Comparison of ENCODE assay signal across 8 cellular contexts in genomic region chr16:75108792-75109731, GRCh38. TPM values are rescaled to one million over a fixed set of nuclear protein-coding genes. Genes with fewer than 3 reads are reported as not detected.
DNase-seq lines count a peak whose midpoint lies in the region; ATAC-seq and TF ChIP-seq lines count a peak whose summit lies in the region.

No MANE protein-coding gene starts in this region.

- ATAC-seq in stimulated activated naive CD8-positive, alpha-beta T cell treated with anti-CD3 and anti-CD28 coated beads, Interleukin-15, Interleukin-2, amounts not matched to agents 100 U/mL and 50 U/mL, for 24 hours = peak; percentile 83

- H3K27me3 Mint-ChIP-seq in nephron (ENCODE audit: low read depth) = no peaks in the 10 kb centered on the region

- H3K27ac Mint-ChIP-seq in nephron = peak overlapping the region; percentile 63 to 79 (median 79)

- TF ChIP-seq CTCF in epithelial cell of proximal tubule (conservative IDR thresholded peaks at IDR 0.05; ENCODE audit: low read depth, low read length) (peak; percentile 2), nephron (IDR thresholded peaks at IDR 0.05; ENCODE audit: unreplicated experiment in 3 of 3) (no peak)

- H3K9me3 Mint-ChIP-seq in nephron = no peaks in the 10 kb centered on the region

- peak overlapping the region; percentile 20 for H3K4me3 ChIP-seq in epithelial cell of proximal tubule (ENCODE audit: low read depth, low read length)

- peaks cover 21% of the 10 kb centered on the region for H3K36me3 Mint-ChIP-seq in nephron (ENCODE audit: low read depth)

- DNase-seq in AG08395 (ENCODE audit: low spot score) = peak; percentile 87
- peak; percentile 96 for DNase-seq in H4 (ENCODE audit: low spot score)
- peak; percentile 20 for DNase-seq in NOMO-1 treated with dmso at 0.1 percent for 144 hours (lab: John Stamatoyannopoulos, UW; ENCODE audit: unreplicated experiment)
- DNase-seq in activated T-cell treated with anti-CD3 and anti-CD28 coated beads for 24 hours (ENCODE audit: low read depth) = peak; percentile 78
- peak; percentile 87 for DNase-seq in epithelial cell of proximal tubule (ENCODE audit: low read depth)
- DNase-seq in stimulated activated naive CD8-positive, alpha-beta T cell treated with anti-CD3 and anti-CD28 coated beads, Interleukin-15, Interleukin-2, amounts not matched to agents 100 U/mL and 50 U/mL, for 24 hours = peak; percentile 84
- no peak for DNase-seq in retina

- peaks cover 64% of the 10 kb centered on the region for H3K4me1 Mint-ChIP-seq in nephron

- peak overlapping the region in 2 of 3 experiments; percentile 28 to 67 for H3K4me3 Mint-ChIP-seq in nephron

RNA-seq across cellular contexts. Expression of gene LDHD, which starts 7.5 kb away (rescaled TPM):
- total RNA-seq in H4 (2014; rRNA removed; shearing (Covaris generic)) = 0.10 and 2.4 TPM in 2 replicates
- 0.12 TPM in 1 of 2 replicates, not detected in the other for total RNA-seq in epithelial cell of proximal tubule

RNA-seq across cellular contexts. Expression of gene ZFP1, which starts 39.3 kb away (rescaled TPM):
- 8.4 and 10.0 TPM in 2 replicates for total RNA-seq in H4 (2014; rRNA removed; shearing (Covaris generic))
- total RNA-seq in epithelial cell of proximal tubule = 8.1 and 9.2 TPM in 2 replicates
